In the genomic region with DNA sequence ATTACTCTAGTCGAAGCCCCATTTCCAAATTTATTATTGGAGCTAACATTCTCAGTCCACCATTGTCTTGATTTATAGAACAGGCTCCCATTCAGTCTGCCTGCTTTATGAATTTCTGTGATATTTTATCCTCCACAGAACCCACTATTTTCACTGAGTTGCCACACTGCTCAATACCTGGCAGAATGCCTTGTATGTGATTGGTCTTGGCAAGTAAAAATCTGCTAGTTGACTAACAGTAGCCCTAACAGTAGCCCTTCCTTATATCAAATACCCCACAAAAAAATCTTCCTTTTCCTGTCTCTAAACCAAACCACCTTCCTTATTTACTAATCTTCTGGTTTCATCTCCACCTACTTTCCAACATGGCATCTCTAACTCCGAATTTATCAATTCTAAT, we compare ENCODE assay signal across 22 cellular contexts.
"Had no signal": no experiment of that assay in that cellular context is flagged by ENCODE, and none has a peak within 500 bp of the region (broad histone marks: within the 10 kb centered on the region; RNA-seq: fewer than 3 reads in every experiment).

No MANE protein-coding gene starts in this region.

- DNase-seq: activated CD4-positive, alpha-beta T cell treated with anti-CD3 and anti-CD28 coated beads, Interleukin-2, amount 10 ng/mL, durations not matched to agents 7 days and 5 days; activated CD4-positive, CD25-positive, alpha-beta regulatory T cell treated with anti-CD3 and anti-CD28 coated beads, Interleukin-2, amount 50 U/mL, for 72 hours; activated CD8-positive, alpha-beta memory T cell treated with anti-CD3 and anti-CD28 coated beads, Interleukin-2, amount 10 ng/mL, durations not matched to agents 7 days and 5 days; activated CD8-positive, alpha-beta T cell treated with anti-CD3 and anti-CD28 coated beads for 36 hours; activated effector memory CD4-positive, alpha-beta T cell treated with anti-CD3 and anti-CD28 coated beads, Interleukin-2, amount 50 U/mL, for 16 hours; activated naive CD4-positive, alpha-beta T cell treated with anti-CD3 and anti-CD28 coated beads, Interleukin-2, amount 10 ng/mL, durations not matched to agents 7 days and 5 days; activated T-cell treated with anti-CD3 and anti-CD28 coated beads for 4 hours; amygdala; body of pancreas; dermis blood vessel endothelial cell; effector memory CD4-positive, alpha-beta T cell; foreskin keratinocyte; left ventricle myocardium superior; ovary; psoas muscle; stimulated activated CD4-positive, alpha-beta T cell treated with anti-CD3 and anti-CD28 coated beads, Interleukin-1b, Interleukin-23, amount 100 ng/mL, for 48 hours; stomach; testis; trophoblast cell; WERI-Rb-1 had no signal

- H3K4me3 ChIP-seq: body of pancreas, ovary, psoas muscle, right atrium auricular region, stomach, testis, vagina had no signal

- ATAC-seq: activated CD8-positive, alpha-beta memory T cell treated with anti-CD3 and anti-CD28 coated beads, Interleukin-2, amount 10 ng/mL, durations not matched to agents 7 days and 5 days; activated CD8-positive, alpha-beta T cell treated with anti-CD3 and anti-CD28 coated beads for 36 hours; body of pancreas; foreskin keratinocyte; left ventricle myocardium superior; psoas muscle had no signal
